In the genomic region with DNA sequence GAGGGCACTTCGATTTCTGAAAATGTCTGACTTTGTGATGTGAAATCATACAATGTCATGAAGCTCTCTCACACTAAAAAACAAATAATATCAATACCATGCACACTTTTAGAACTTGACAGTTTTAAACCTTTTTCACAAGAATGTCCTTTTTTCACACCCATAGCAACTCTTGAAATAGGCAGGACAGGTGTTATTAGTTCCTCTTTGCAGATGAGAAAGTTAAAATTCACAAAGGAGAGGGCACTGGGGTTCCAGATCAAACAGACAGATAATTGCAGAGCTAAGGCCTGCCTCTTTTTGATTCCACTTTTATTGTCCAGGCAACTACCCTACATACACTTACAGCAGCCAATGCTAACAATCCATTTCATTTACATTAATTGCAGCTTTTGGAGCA, we compare ENCODE assay signal across 20 cellular contexts.
DNase-seq lines count a peak whose midpoint lies in the region; ATAC-seq and TF ChIP-seq lines count a peak whose summit lies in the region.
"Had no signal": no experiment of that assay in that cellular context is flagged by ENCODE, and none has a peak within 500 bp of the region (broad histone marks: within the 10 kb centered on the region; RNA-seq: fewer than 3 reads in every experiment).

No MANE protein-coding gene starts in this region.

- H3K9me3 Mint-ChIP-seq in type B pancreatic cell: no peaks in the 10 kb centered on the region
- H3K9me3 Mint-ChIP-seq: endodermal cell, nephron had no signal

- H2AFZ ChIP-seq in DND-41 (ENCODE audit: low read depth, low read length) (no peak overlapping the region), SU-DHL-6 (ENCODE audit: low read depth, low read length, severe bottlenecking) (no peak overlapping the region)

- H3K79me2 ChIP-seq in DND-41 (ENCODE audit: insufficient read depth, low read length): peaks cover 75% of the 10 kb centered on the region
- 0 out of 2 replicates have a peak, but pooled peaks cover 11% of the 10 kb centered on the region for H3K79me2 ChIP-seq in SU-DHL-6 (ENCODE audit: insufficient read depth, low read length)

- no peak overlapping the region for H3K27ac Mint-ChIP-seq in type B pancreatic cell
- H3K27ac Mint-ChIP-seq: endodermal cell had no signal

- H3K36me3 Mint-ChIP-seq in type B pancreatic cell: peaks cover 20% of the 10 kb centered on the region

- peaks cover 81% of the 10 kb centered on the region for H3K4me1 ChIP-seq in DND-41 (ENCODE audit: insufficient read depth, low read length)
- H3K4me1 ChIP-seq: testis had no signal

- H3K4me3 Mint-ChIP-seq in type B pancreatic cell: no peak overlapping the region
- H3K4me3 Mint-ChIP-seq: endodermal cell, nephron had no signal

- ATAC-seq in DND-41 (ENCODE audit: insufficient read depth, low read depth) (no peak), GM19463 (IDR thresholded peaks at IDR 0.05; ENCODE audit: unreplicated experiment) (peak; percentile 45), HG03135 (IDR thresholded peaks at IDR 0.05; ENCODE audit: unreplicated experiment) (no peak), GM18498 (IDR thresholded peaks at IDR 0.05; ENCODE audit: unreplicated experiment) (no peak)
- ATAC-seq: heart right ventricle had no signal

- peaks cover 47% of the 10 kb centered on the region for H3F3A ChIP-seq in SU-DHL-6 (ENCODE audit: insufficient read depth)

- H3K4me2 ChIP-seq in DND-41 (ENCODE audit: insufficient read depth, low read length) (0 out of 2 replicates have a peak overlapping the region, but pooled peaks have one; percentile 2), SU-DHL-6 (ENCODE audit: low read depth, low read length, poor library complexity, severe bottlenecking) (peak overlapping the region; percentile 68)

- no peak overlapping the region for H3K9ac ChIP-seq in DND-41 (ENCODE audit: low read depth, low read length)
- peak overlapping the region; percentile 44 for H3K9ac ChIP-seq in SU-DHL-6 (ENCODE audit: low read length)

- H3K4me3 ChIP-seq in DND-41 (ENCODE audit: low read depth in 1 of 2, low read length in 2 of 2): no peak overlapping the region
- H3K4me3 ChIP-seq in SU-DHL-6 (ENCODE audit: insufficient read depth, low read length, poor library complexity, severe bottlenecking): peak overlapping the region; percentile 27
- H3K4me3 ChIP-seq in coronary artery: no peak overlapping the region
- H3K4me3 ChIP-seq: heart right ventricle, testis had no signal

- peaks cover 27% of the 10 kb centered on the region for H3K4me1 Mint-ChIP-seq in type B pancreatic cell (ENCODE audit: unreplicated experiment)

- H3K9me3 ChIP-seq in DND-41 (ENCODE audit: insufficient read depth, low read length, severe bottlenecking): no peaks in the 10 kb centered on the region
- no peaks in the 10 kb centered on the region for H3K9me3 ChIP-seq in KOPT-K1 (ENCODE audit: insufficient read depth, low read length, poor library complexity, severe bottlenecking)
- H3K9me3 ChIP-seq in SU-DHL-6 (ENCODE audit: insufficient read depth, low read length): no peaks in the 10 kb centered on the region
- H3K9me3 ChIP-seq: testis had no signal

- no peaks in the 10 kb centered on the region for H4K20me1 ChIP-seq in DND-41 (ENCODE audit: insufficient read depth, low read length)
- H4K20me1 ChIP-seq in SU-DHL-6 (ENCODE audit: low read depth, low read length): no peaks in the 10 kb centered on the region

- no peaks in the 10 kb centered on the region for H3K27me3 Mint-ChIP-seq in type B pancreatic cell

- TF ChIP-seq CTCF in DND-41 (IDR thresholded peaks at IDR 0.05; ENCODE audit: borderline replicate concordance, extremely low read depth, low read length, poor library complexity, severe bottlenecking): no peak
- no peak for TF ChIP-seq CTCF in SU-DHL-6 (IDR thresholded peaks at IDR 0.05; ENCODE audit: insufficient read depth, low read length, poor library complexity, severe bottlenecking)
- TF ChIP-seq CTCF in coronary artery (IDR thresholded peaks at IDR 0.05): no peak
- TF ChIP-seq CTCF in type B pancreatic cell (conservative IDR thresholded peaks at IDR 0.05): no peak

- H3K27ac ChIP-seq in DND-41 (ENCODE audit: low read length) (peak overlapping the region; percentile 74), KOPT-K1 (ENCODE audit: low read depth, low read length, poor library complexity, severe bottlenecking) (peak overlapping the region; percentile 66), SU-DHL-6 (ENCODE audit: low read depth, low read length) (peak overlapping the region; percentile 95), coronary artery (no peak overlapping the region)
- H3K27ac ChIP-seq: heart right ventricle, testis had no signal

- H3K9me2 ChIP-seq in SU-DHL-6 (replicated peaks; ENCODE audit: insufficient read depth, low read length): no peaks in the 10 kb centered on the region

- no peaks in the 10 kb centered on the region for H3K27me3 ChIP-seq in DND-41 (ENCODE audit: insufficient read depth, low read length, poor library complexity)
- H3K27me3 ChIP-seq in SU-DHL-6 (ENCODE audit: low read length): no peaks in the 10 kb centered on the region
- H3K27me3 ChIP-seq: heart right ventricle, testis had no signal

- peaks cover 24% of the 10 kb centered on the region for H3K36me3 ChIP-seq in DND-41 (ENCODE audit: insufficient read depth, low read length)
- peaks cover 14% of the 10 kb centered on the region; the same call in 1 of the 2 replicates for H3K36me3 ChIP-seq in KOPT-K1 (ENCODE audit: insufficient read depth, low read length)
- H3K36me3 ChIP-seq in SU-DHL-6 (ENCODE audit: low read length): no peaks in the 10 kb centered on the region

- DNase-seq in DND-41: no peak
- no peak for DNase-seq in coronary artery (ENCODE audit: low spot score)
- no peak for DNase-seq in type B pancreatic cell (ENCODE audit: extremely low spot score, unreplicated experiment)
- DNase-seq: activated CD4-positive, alpha-beta T cell treated with anti-CD3 and anti-CD28 coated beads for 1 hour; activated CD8-positive, alpha-beta memory T cell treated with anti-CD3 and anti-CD28 coated beads, Interleukin-2, amount 50 U/mL, for 4 hours; anterior cingulate cortex; Caco-2; endodermal cell; heart right ventricle; KG1; NCI-H446 treated with DMSO at 0.1 percent for 48 hours; stimulated activated CD4-positive, alpha-beta T cell treated with anti-CD3 and anti-CD28 coated beads, Interleukin-2, amount 100 ng/mL, for 48 hours; T1000; testis had no signal

Comparison
In these comparisons a context has a peak if more than half of its experiments do, and no peak if none do; other contexts are left out.
1. H3K27ac ChIP-seq: peak in DND-41 (single experiment), KOPT-K1 (single experiment) and SU-DHL-6 (single experiment); none in coronary artery (0 of 2).